ENCODE assay signal across 1 cellular context in the genomic region with DNA sequence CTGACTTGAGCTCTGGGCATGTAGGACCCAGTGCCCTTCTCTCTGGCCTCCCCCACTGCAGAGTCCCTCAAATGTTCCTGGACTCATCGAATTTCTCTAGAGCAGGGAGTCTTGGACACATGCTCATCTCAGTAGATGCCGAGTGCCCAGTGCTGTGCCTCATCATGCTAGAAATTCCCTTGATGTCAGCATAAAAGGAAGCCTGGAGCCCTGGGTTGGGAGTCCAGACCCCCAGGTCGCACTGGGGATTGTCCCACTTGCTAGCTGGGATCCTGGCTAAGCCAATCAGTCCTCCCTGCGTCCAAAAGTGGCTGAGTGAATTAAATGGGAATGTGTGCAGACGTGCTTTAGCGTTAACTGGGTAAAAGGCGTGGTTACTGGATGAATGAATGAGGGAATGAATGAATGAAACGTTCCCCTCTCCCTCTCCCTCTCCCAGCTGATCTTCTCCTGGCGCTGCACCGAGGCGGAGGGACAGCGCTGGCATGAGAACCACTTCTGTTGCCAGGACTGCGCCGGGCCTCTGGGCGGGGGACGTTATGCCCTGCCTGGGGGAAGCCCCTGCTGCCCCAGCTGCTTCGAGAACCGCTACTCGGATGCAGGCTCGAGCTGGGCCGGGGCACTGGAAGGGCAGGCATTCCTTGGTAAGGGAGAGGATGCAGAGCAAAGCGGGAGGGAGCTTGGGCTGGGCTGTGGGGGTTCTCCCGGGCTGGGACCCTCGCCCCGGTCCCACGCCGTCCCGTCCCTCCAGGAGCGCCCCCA.
TF ChIP-seq lines count a peak whose summit lies in the region.

No MANE protein-coding gene starts in this region.

TF ChIP-seq in A549, 52 proteins besides CTCF, POLR2A, EP300 and RAD21 (continued from another document):
- TF ChIP-seq, protein P1, sequence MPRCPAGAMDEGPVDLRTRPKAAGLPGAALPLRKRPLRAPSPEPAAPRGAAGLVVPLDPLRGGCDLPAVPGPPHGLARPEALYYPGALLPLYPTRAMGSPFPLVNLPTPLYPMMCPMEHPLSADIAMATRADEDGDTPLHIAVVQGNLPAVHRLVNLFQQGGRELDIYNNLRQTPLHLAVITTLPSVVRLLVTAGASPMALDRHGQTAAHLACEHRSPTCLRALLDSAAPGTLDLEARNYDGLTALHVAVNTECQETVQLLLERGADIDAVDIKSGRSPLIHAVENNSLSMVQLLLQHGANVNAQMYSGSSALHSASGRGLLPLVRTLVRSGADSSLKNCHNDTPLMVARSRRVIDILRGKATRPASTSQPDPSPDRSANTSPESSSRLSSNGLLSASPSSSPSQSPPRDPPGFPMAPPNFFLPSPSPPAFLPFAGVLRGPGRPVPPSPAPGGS (IDR thresholded peaks at IDR 0.05): no peak
